In the genomic region with DNA sequence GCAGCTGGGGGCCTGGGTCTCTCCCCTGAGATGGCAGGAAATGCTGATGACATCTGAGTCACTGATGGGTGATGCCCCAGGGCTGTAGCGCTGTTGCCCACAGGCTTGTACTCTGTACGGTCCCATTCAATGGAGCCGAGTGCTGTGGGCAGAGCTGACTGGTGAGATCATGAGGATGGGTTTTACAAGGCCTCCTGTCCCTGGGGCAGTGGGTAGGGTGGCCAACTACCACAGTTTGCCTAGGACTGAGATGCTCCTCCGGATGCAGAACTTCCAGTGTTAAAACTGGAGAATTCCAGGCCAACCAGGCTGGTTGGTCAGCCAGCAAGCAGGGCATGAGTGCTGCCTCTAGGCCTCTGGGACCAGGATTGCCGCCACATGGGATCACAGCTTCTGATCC, we compare ENCODE assay signal across 1 cellular context.
TF ChIP-seq lines count a peak whose summit lies in the region.

No MANE protein-coding gene starts in this region.

TF ChIP-seq in HCT116, 20 proteins besides CTCF, POLR2A, EP300 and RAD21:
- TF ChIP-seq CBX3 (IDR thresholded peaks at IDR 0.05; ENCODE audit: low read depth), result no peak
- TF ChIP-seq ZNF274 (IDR thresholded peaks at IDR 0.05; ENCODE audit: low read depth, low read length), result no peak
- no peak for TF ChIP-seq ELF1 (IDR thresholded peaks at IDR 0.05; ENCODE audit: borderline replicate concordance, low read depth)
- TF ChIP-seq POLR2AphosphoS5 (IDR thresholded peaks at IDR 0.05; ENCODE audit: low read depth, low read length), result no peak
- TF ChIP-seq FOSL1 (IDR thresholded peaks at IDR 0.05; ENCODE audit: low read depth), result no peak
- TF ChIP-seq SRF (IDR thresholded peaks at IDR 0.05; ENCODE audit: low read depth), result no peak
- TF ChIP-seq SIN3A (IDR thresholded peaks at IDR 0.05; ENCODE audit: low read depth), result no peak
- TF ChIP-seq, protein P1, sequence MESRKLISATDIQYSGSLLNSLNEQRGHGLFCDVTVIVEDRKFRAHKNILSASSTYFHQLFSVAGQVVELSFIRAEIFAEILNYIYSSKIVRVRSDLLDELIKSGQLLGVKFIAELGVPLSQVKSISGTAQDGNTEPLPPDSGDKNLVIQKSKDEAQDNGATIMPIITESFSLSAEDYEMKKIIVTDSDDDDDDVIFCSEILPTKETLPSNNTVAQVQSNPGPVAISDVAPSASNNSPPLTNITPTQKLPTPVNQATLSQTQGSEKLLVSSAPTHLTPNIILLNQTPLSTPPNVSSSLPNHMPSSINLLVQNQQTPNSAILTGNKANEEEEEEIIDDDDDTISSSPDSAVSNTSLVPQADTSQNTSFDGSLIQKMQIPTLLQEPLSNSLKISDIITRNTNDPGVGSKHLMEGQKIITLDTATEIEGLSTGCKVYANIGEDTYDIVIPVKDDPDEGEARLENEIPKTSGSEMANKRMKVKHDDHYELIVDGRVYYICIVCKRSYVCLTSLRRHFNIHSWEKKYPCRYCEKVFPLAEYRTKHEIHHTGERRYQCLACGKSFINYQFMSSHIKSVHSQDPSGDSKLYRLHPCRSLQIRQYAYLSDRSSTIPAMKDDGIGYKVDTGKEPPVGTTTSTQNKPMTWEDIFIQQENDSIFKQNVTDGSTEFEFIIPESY (IDR thresholded peaks at IDR 0.05; ENCODE audit: extremely low read depth, insufficient replicate concordance, low read length), result no peak
- TF ChIP-seq, protein P2, sequence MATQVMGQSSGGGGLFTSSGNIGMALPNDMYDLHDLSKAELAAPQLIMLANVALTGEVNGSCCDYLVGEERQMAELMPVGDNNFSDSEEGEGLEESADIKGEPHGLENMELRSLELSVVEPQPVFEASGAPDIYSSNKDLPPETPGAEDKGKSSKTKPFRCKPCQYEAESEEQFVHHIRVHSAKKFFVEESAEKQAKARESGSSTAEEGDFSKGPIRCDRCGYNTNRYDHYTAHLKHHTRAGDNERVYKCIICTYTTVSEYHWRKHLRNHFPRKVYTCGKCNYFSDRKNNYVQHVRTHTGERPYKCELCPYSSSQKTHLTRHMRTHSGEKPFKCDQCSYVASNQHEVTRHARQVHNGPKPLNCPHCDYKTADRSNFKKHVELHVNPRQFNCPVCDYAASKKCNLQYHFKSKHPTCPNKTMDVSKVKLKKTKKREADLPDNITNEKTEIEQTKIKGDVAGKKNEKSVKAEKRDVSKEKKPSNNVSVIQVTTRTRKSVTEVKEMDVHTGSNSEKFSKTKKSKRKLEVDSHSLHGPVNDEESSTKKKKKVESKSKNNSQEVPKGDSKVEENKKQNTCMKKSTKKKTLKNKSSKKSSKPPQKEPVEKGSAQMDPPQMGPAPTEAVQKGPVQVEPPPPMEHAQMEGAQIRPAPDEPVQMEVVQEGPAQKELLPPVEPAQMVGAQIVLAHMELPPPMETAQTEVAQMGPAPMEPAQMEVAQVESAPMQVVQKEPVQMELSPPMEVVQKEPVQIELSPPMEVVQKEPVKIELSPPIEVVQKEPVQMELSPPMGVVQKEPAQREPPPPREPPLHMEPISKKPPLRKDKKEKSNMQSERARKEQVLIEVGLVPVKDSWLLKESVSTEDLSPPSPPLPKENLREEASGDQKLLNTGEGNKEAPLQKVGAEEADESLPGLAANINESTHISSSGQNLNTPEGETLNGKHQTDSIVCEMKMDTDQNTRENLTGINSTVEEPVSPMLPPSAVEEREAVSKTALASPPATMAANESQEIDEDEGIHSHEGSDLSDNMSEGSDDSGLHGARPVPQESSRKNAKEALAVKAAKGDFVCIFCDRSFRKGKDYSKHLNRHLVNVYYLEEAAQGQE (IDR thresholded peaks at IDR 0.05; ENCODE audit: low read depth), result no peak
- TF ChIP-seq SP1 (IDR thresholded peaks at IDR 0.05; ENCODE audit: low read depth), result no peak
- TF ChIP-seq ZFX (IDR thresholded peaks at IDR 0.05), result no peak
- TF ChIP-seq, protein P3, sequence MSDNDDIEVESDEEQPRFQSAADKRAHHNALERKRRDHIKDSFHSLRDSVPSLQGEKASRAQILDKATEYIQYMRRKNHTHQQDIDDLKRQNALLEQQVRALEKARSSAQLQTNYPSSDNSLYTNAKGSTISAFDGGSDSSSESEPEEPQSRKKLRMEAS (IDR thresholded peaks at IDR 0.05), result no peak
- TF ChIP-seq EZH2phosphoT487 (IDR thresholded peaks at IDR 0.05; ENCODE audit: borderline replicate concordance), result no peak
- TF ChIP-seq EZH2 (IDR thresholded peaks at IDR 0.05), result no peak
